ENCODE assay signal across 18 cellular contexts in genomic region chr7:41754046-41754445, GRCh38. TPM values are rescaled to one million over a fixed set of nuclear protein-coding genes. Genes with fewer than 3 reads are reported as not detected.
DNase-seq lines count a peak whose midpoint lies in the region; ATAC-seq, FAIRE-seq and TF ChIP-seq lines count a peak whose summit lies in the region.
"Had no signal": no experiment of that assay in that cellular context is flagged by ENCODE, and none has a peak within 500 bp of the region (broad histone marks: within the 10 kb centered on the region; RNA-seq: fewer than 3 reads in every experiment).

No MANE protein-coding gene starts in this region.

- no peak for ATAC-seq in PC-3
- ATAC-seq in pancreas: no peak
- ATAC-seq in upper lobe of right lung: no peak
- ATAC-seq: HCT116 had no signal

- H3K27me3 ChIP-seq in GM23248 (replicated peaks; ENCODE audit: insufficient read depth): no peaks in the 10 kb centered on the region
- no peaks in the 10 kb centered on the region for H3K27me3 ChIP-seq in PC-3 (ENCODE audit: low read length)
- H3K27me3 ChIP-seq in smooth muscle cell (ENCODE audit: low read depth): no peaks in the 10 kb centered on the region
- no peaks in the 10 kb centered on the region for H3K27me3 ChIP-seq in pancreas
- no peaks in the 10 kb centered on the region for H3K27me3 ChIP-seq in upper lobe of right lung
- H3K27me3 ChIP-seq: BLaER1 treated with 17β-estradiol and CSF1 and Interleukin-3, amounts not matched to agents 10 nM and 100 nM had no signal

- H3K9ac ChIP-seq in GM23248: no peak overlapping the region
- no peak overlapping the region for H3K9ac ChIP-seq in PC-3 (ENCODE audit: low read length)
- no peak overlapping the region for H3K9ac ChIP-seq in smooth muscle cell (ENCODE audit: low read depth)
- H3K9ac ChIP-seq: BLaER1 treated with 17β-estradiol and CSF1 and Interleukin-3, amounts not matched to agents 10 nM and 100 nM had no signal

- DNase-seq in GM23248: peak; percentile 1
- DNase-seq in PC-3: peak; percentile 28
- DNase-seq in epithelial cell of prostate (ENCODE audit: low read depth, low spot score): peak; percentile 3
- DNase-seq in smooth muscle cell (lab: John Stamatoyannopoulos, UW; ENCODE audit: unreplicated experiment): no peak
- no peak for DNase-seq in stimulated activated CD4-positive, alpha-beta T cell treated with anti-CD3 and anti-CD28 coated beads, Interleukin-4, amount 100 ng/mL, for 1 hour
- no peak for DNase-seq in pancreas
- DNase-seq in upper lobe of right lung: no peak
- DNase-seq: ACHN; CD4-positive, alpha-beta T cell; DMS153; DND-41; GDM1 had no signal

- no peaks in the 10 kb centered on the region for H4K20me1 ChIP-seq in GM23248 (ENCODE audit: insufficient read depth)
- H4K20me1 ChIP-seq in PC-3 (ENCODE audit: low read length): no peaks in the 10 kb centered on the region
- H4K20me1 ChIP-seq in smooth muscle cell (ENCODE audit: low read depth): no peaks in the 10 kb centered on the region
- H4K20me1 ChIP-seq: BLaER1 treated with 17β-estradiol and CSF1 and Interleukin-3, amounts not matched to agents 10 nM and 100 nM had no signal

- no peaks in the 10 kb centered on the region for H3K4me1 ChIP-seq in GM23248 (ENCODE audit: insufficient read depth)
- no peaks in the 10 kb centered on the region for H3K4me1 ChIP-seq in PC-3 (ENCODE audit: insufficient read depth, low read length)
- H3K4me1 ChIP-seq in smooth muscle cell (ENCODE audit: low read depth): no peaks in the 10 kb centered on the region
- H3K4me1 ChIP-seq in pancreas: no peaks in the 10 kb centered on the region
- no peaks in the 10 kb centered on the region for H3K4me1 ChIP-seq in upper lobe of right lung
- H3K4me1 ChIP-seq: BLaER1 treated with 17β-estradiol and CSF1 and Interleukin-3, amounts not matched to agents 10 nM and 100 nM had no signal

- in situ Hi-C loops in GM23248 (cut with MboI): no loop called here

- POLR2A ChIA-PET in PC-3 (lab: Charles Lee; ENCODE audit: unreplicated experiment): no interaction called here

- H3K79me2 ChIP-seq in GM23248 (ENCODE audit: insufficient read depth) (no peaks in the 10 kb centered on the region), PC-3 (ENCODE audit: low read length) (no peaks in the 10 kb centered on the region), smooth muscle cell (ENCODE audit: low read depth) (no peaks in the 10 kb centered on the region)

- no peak overlapping the region for H3K4me3 ChIP-seq in GM23248
- no peak overlapping the region for H3K4me3 ChIP-seq in PC-3 (ENCODE audit: low read length)
- no peak overlapping the region for H3K4me3 ChIP-seq in smooth muscle cell
- H3K4me3 ChIP-seq in pancreas: no peak overlapping the region
- H3K4me3 ChIP-seq in upper lobe of right lung: no peak overlapping the region
- H3K4me3 ChIP-seq: BLaER1 treated with 17β-estradiol and CSF1 and Interleukin-3, amounts not matched to agents 10 nM and 100 nM had no signal

- H3K36me3 ChIP-seq in GM23248 (ENCODE audit: low read depth) (no peaks in the 10 kb centered on the region), PC-3 (ENCODE audit: low read depth, low read length) (no peaks in the 10 kb centered on the region), smooth muscle cell (ENCODE audit: low read depth) (no peaks in the 10 kb centered on the region), pancreas (no peaks in the 10 kb centered on the region), upper lobe of right lung (no peaks in the 10 kb centered on the region)

- no peaks in the 10 kb centered on the region for H3F3A ChIP-seq in GM23248 (ENCODE audit: insufficient read depth)
- no peaks in the 10 kb centered on the region for H3F3A ChIP-seq in PC-3 (ENCODE audit: low read length, unreplicated experiment)
- H3F3A ChIP-seq in smooth muscle cell (ENCODE audit: low read depth): no peaks in the 10 kb centered on the region

- FAIRE-seq in pancreas (lab: Jason Lieb, UNC): no peak
- FAIRE-seq: D721Med, GM12892, GM19239, H54 had no signal

- no peak overlapping the region for H3K27ac ChIP-seq in GM23248
- no peak overlapping the region for H3K27ac ChIP-seq in PC-3 (ENCODE audit: low read length)
- no peak overlapping the region for H3K27ac ChIP-seq in epithelial cell of prostate
- H3K27ac ChIP-seq in smooth muscle cell (ENCODE audit: low read depth): peak overlapping the region; percentile 51
- no peak overlapping the region for H3K27ac ChIP-seq in pancreas
- no peak overlapping the region for H3K27ac ChIP-seq in upper lobe of right lung
- H3K27ac ChIP-seq: BLaER1 treated with 17β-estradiol and CSF1 and Interleukin-3, amounts not matched to agents 10 nM and 100 nM had no signal

- no peak overlapping the region for H2AFZ ChIP-seq in GM23248
- H2AFZ ChIP-seq in PC-3 (ENCODE audit: low read length): no peak overlapping the region
- no peak overlapping the region for H2AFZ ChIP-seq in smooth muscle cell (ENCODE audit: low read depth)

- TF ChIP-seq CTCF in PC-3 (conservative IDR thresholded peaks at IDR 0.05; ENCODE audit: low read depth, low read length) (no peak), smooth muscle cell (IDR thresholded peaks at IDR 0.05; ENCODE audit: borderline replicate concordance, insufficient read depth, poor library complexity, severe bottlenecking) (no peak), pancreas (IDR thresholded peaks at IDR 0.05) (no peak), upper lobe of right lung (IDR thresholded peaks at IDR 0.05) (no peak)

- H3K4me2 ChIP-seq in GM23248 (ENCODE audit: unreplicated experiment): no peak overlapping the region
- H3K4me2 ChIP-seq in PC-3 (ENCODE audit: low read length): no peak overlapping the region
- H3K4me2 ChIP-seq in smooth muscle cell: no peak overlapping the region
- H3K4me2 ChIP-seq: BLaER1 treated with 17β-estradiol and CSF1 and Interleukin-3, amounts not matched to agents 10 nM and 100 nM had no signal

- CTCF ChIA-PET in PC-3 (lab: Charles Lee): no interaction called here

- BruUV-seq in PC-3 (replicated peaks; lab: Mats Ljungman, UMichigan): no TSS peak

- intact Hi-C loops in PC-3 (cut with micrococcal nuclease): no loop called here
- intact Hi-C loops in pancreas (cut with DNase I): no loop called here
- intact Hi-C loops in upper lobe of right lung (cut with DNase I): no loop called here

- H3K9me2 ChIP-seq in GM23248 (ENCODE audit: insufficient read depth) (no peaks in the 10 kb centered on the region), PC-3 (replicated peaks; ENCODE audit: low read length) (no peaks in the 10 kb centered on the region)

- H3K9me3 ChIP-seq in GM23248 (ENCODE audit: low read depth): no peaks in the 10 kb centered on the region
- H3K9me3 ChIP-seq in PC-3 (ENCODE audit: low read length): peaks cover 21% of the 10 kb centered on the region; the same call in 1 of the 2 replicates
- H3K9me3 ChIP-seq in smooth muscle cell (replicated peaks; ENCODE audit: low read depth): no peaks in the 10 kb centered on the region
- H3K9me3 ChIP-seq in pancreas: no peaks in the 10 kb centered on the region
- H3K9me3 ChIP-seq in upper lobe of right lung: peaks cover 24% of the 10 kb centered on the region

RNA-seq across cellular contexts. Expression of gene INHBA, which starts 51.2 kb away (rescaled TPM):
- total RNA-seq in GM23248 (2014; rRNA removed; shearing (Covaris generic)): 5.2 and 5.5 TPM in 2 replicates
- polyA plus RNA-seq in GM23248 (2016; fragmentation: Nextera tagmentation; extraction: Ambion mirVana) (7.9 and 8.8 TPM in 2 replicates), smooth muscle cell (297 and 326 TPM in 2 replicates), pancreas (under 1 TPM; 0.26 to 0.27 TPM)
- total RNA-seq in PC-3 (2014; rRNA removed) (55.3 and 70.1 TPM in 2 replicates), smooth muscle cell (257 and 290 TPM in 2 replicates), pancreas (1 to 10 TPM in 2 of 6 donors, under 1 TPM in 4; 0.05 to 6.1 (median 0.41) TPM), upper lobe of right lung (70.2 TPM)
- total RNA-seq: CD4-positive, alpha-beta T cell had no signal

Comparison
In these comparisons a context has a peak if more than half of its experiments do, and no peak if none do; other contexts are left out.
1. DNase-seq: peak in GM23248 (single experiment), PC-3 (single experiment) and epithelial cell of prostate (single experiment); none in smooth muscle cell (single experiment), stimulated activated CD4-positive, alpha-beta T cell treated with anti-CD3 and anti-CD28 coated beads, Interleukin-4, amount 100 ng/mL, for 1 hour (single experiment), pancreas (0 of 6) and upper lobe of right lung (single experiment).